In genomic region chr18:34787931-34788532, GRCh38 we compare ENCODE assay signal across 8 cellular contexts.
DNase-seq lines count a peak whose midpoint lies in the region; ATAC-seq and TF ChIP-seq lines count a peak whose summit lies in the region.

No MANE protein-coding gene starts in this region.

- H3K4me1 ChIP-seq in upper lobe of left lung: no peaks in the 10 kb centered on the region

- DNase-seq in ACHN (peak; percentile 65), NCI-H128 (lab: John Stamatoyannopoulos, UW; ENCODE audit: unreplicated experiment) (peak; percentile 67), SK-N-DZ (ENCODE audit: low spot score) (peak; percentile 62), dorsolateral prefrontal cortex (peak in 2 of 10 donors; percentile 48 to 60), lung microvascular endothelial cell (ENCODE audit: low read depth in 2 of 2) (peak; percentile 71 to 83), upper lobe of left lung (peak in 1 of 2 donors; percentile 25)

- TF ChIP-seq CTCF in GM12873 (IDR thresholded peaks at IDR 0.05; ENCODE audit: insufficient read depth, low read depth, low read length, missing control alignments) (peak; percentile 56), dorsolateral prefrontal cortex (IDR thresholded peaks at IDR 0.05 in 54 of 56, conservative IDR thresholded peaks at IDR 0.05 in 2 of 56; ENCODE audit: low read depth in 1 of 56, partially characterized antibody in 56 of 56) (peak; percentile 72 to 96 (median 84)), upper lobe of left lung (IDR thresholded peaks at IDR 0.05) (peak; percentile 34 to 77 (median 66))

- TF ChIP-seq EP300 in upper lobe of left lung (IDR thresholded peaks at IDR 0.05): no peak

- in situ Hi-C loops in ACHN (cut with HindIII; ENCODE audit: low pct_ligation_motif_present, low pct_unique_long_range_greater_than_20kb, low sequenced_read_pairs): no loop called here

- H3K27ac ChIP-seq in dorsolateral prefrontal cortex (peak overlapping the region in 5 of 59 donors; percentile 0 to 36 (median 9)), upper lobe of left lung (no peak overlapping the region)

- TF ChIP-seq POLR2A in upper lobe of left lung (IDR thresholded peaks at IDR 0.05): no peak

- intact Hi-C loops in dorsolateral prefrontal cortex (cut with DNase I): loop anchor here (5.0 to 10.0 kb wide), 5 partner anchors 123 to 436 kb away; no protein-coding TSS in a partner anchor

- 11 to 13% methylated on average over 7 of the region's 7 CpGs for WGBS in upper lobe of left lung, 2 donors

- H3K9me3 ChIP-seq in upper lobe of left lung: no peaks in the 10 kb centered on the region

- H3K36me3 ChIP-seq in upper lobe of left lung: no peaks in the 10 kb centered on the region

- ATAC-seq in HG02623 (IDR thresholded peaks at IDR 0.05; ENCODE audit: unreplicated experiment) (peak; percentile 82), upper lobe of left lung (ENCODE audit: low FRiP score in 2 of 2) (peak; percentile 74 to 84)

- no peaks in the 10 kb centered on the region for H3K27me3 ChIP-seq in dorsolateral prefrontal cortex
- no peaks in the 10 kb centered on the region for H3K27me3 ChIP-seq in upper lobe of left lung

- H3K4me3 ChIP-seq in dorsolateral prefrontal cortex (no peak overlapping the region), upper lobe of left lung (no peak overlapping the region)
